Comparison of ENCODE assay signal across 15 cellular contexts in the genomic region with DNA sequence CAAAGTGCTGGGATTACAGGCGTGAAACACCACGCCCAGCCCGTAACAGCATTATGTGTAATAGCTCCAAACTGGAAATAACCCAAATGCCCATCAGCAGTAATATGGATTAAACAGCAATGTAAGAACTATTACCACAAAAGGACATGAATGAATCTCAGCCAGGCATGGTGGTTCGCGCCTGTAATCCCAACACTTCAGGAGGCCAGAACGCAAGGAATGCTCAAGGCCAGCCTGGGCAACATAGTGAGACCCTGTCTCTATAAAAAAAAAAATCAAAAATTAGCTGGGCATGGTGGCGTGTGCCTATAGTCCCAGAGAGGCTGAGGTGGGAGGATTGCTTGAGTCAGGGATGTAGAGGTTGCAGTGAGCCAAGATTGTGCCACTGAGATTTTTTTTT. TPM values are rescaled to one million over a fixed set of nuclear protein-coding genes. Genes with fewer than 3 reads are reported as not detected.
A peak's percentile ranks its signal among the peaks of the same experiment; 100 is the strongest.
DNase-seq lines count a peak whose midpoint lies in the region; ATAC-seq, FAIRE-seq and TF ChIP-seq lines count a peak whose summit lies in the region.
"Had no signal": no experiment of that assay in that cellular context is flagged by ENCODE, and none has a peak within 500 bp of the region (broad histone marks: within the 10 kb centered on the region; RNA-seq: fewer than 3 reads in every experiment).

No MANE protein-coding gene starts in this region.

- FAIRE-seq in HepG2 (lab: Jason Lieb, UNC): no peak
- FAIRE-seq: A549 had no signal

- DNase-seq in HepG2 (ENCODE audit: low spot score) (no peak), right lobe of liver (no peak), OCI-LY7 (ENCODE audit: low spot score) (no peak), thyroid gland (no peak), osteocyte (ENCODE audit: extremely low spot score, unreplicated experiment) (no peak), NCI-H187 (lab: John Stamatoyannopoulos, UW) (no peak), Right ventricle myocardium superior (no peak)

- no peak for ATAC-seq in HepG2
- ATAC-seq in right lobe of liver: no peak
- no peak for ATAC-seq in Right ventricle myocardium superior (ENCODE audit: poor library complexity)

- H3K27ac Mint-ChIP-seq in dendritic cell treated with granulocyte-macrophage colony-stimulating factor and Interleukin-4, amounts not matched to agents 40 ng/mL and 50 ng/mL, for 4 days: peak overlapping the region; percentile 84
- no peak overlapping the region for H3K27ac Mint-ChIP-seq in osteocyte (ENCODE audit: unreplicated experiment)
- H3K27ac Mint-ChIP-seq: CD8-positive, alpha-beta T cell had no signal

- peak overlapping the region; percentile 74; the same call in 1 of the 2 replicates for H3K4me2 ChIP-seq in HepG2 (ENCODE audit: low read depth, low read length)
- H3K4me2 ChIP-seq in OCI-LY7 (ENCODE audit: low read length): no peak overlapping the region

- H3K79me2 ChIP-seq in HepG2 (ENCODE audit: insufficient read depth, low read length): peaks cover 19% of the 10 kb centered on the region
- H3K79me2 ChIP-seq in OCI-LY7 (ENCODE audit: insufficient read depth, low read depth, low read length): peaks cover 19% of the 10 kb centered on the region

- H3K36me3 ChIP-seq in HepG2 (replicated peaks in 1 of 2; ENCODE audit: control insufficient read depth in 1 of 2, insufficient read depth in 2 of 2, low read length in 2 of 2) (no peaks in the 10 kb centered on the region), right lobe of liver (no peaks in the 10 kb centered on the region), OCI-LY7 (ENCODE audit: insufficient read depth, low read length) (0 out of 2 replicates have a peak, but pooled peaks cover 2% of the 10 kb centered on the region), thyroid gland (no peaks in the 10 kb centered on the region)
- H3K36me3 ChIP-seq: SJCRH30 had no signal

- BruUV-seq in HepG2 (replicated peaks; lab: Mats Ljungman, UMichigan) (no TSS peak), OCI-LY7 (replicated peaks; lab: Mats Ljungman, UMichigan) (no TSS peak)

- intact Hi-C loops in HepG2 (cut with micrococcal nuclease; ENCODE audit: unreplicated experiment) (loop anchor here (1.0 kb wide), 2 partner anchors 15 to 55 kb away; no protein-coding TSS in a partner anchor), right lobe of liver (cut with DNase I) (no loop called here), OCI-LY7 (cut with micrococcal nuclease; ENCODE audit: unreplicated experiment) (no loop called here), thyroid gland (cut with DNase I) (no loop called here), Right ventricle myocardium superior (cut with DNase I) (no loop called here)
- intact Hi-C loops in dendritic cell treated with granulocyte-macrophage colony-stimulating factor and Interleukin-4, amounts not matched to agents 40 ng/mL and 50 ng/mL, for 4 days (cut with micrococcal nuclease): loop anchor here (5.0 kb wide), 1 partner anchor 53 kb away; no protein-coding TSS in a partner anchor

- H3K4me3 ChIP-seq in HepG2 (replicated peaks in 1 of 3; ENCODE audit: insufficient read depth in 1 of 3, low read depth in 2 of 3, low read length in 3 of 3) (0 out of 6 replicates have a peak overlapping the region, but pooled peaks of 1 of the 3 experiments have one; percentile 41), right lobe of liver (no peak overlapping the region), OCI-LY7 (ENCODE audit: low read depth, low read length, poor library complexity, severe bottlenecking) (no peak overlapping the region), thyroid gland (replicated peaks in 1 of 3) (no peak overlapping the region)
- H3K4me3 ChIP-seq: A549, BLaER1 had no signal

- peaks cover 3% of the 10 kb centered on the region for H3K27me3 Mint-ChIP-seq in dendritic cell treated with granulocyte-macrophage colony-stimulating factor and Interleukin-4, amounts not matched to agents 40 ng/mL and 50 ng/mL, for 4 days
- no peaks in the 10 kb centered on the region for H3K27me3 Mint-ChIP-seq in osteocyte (ENCODE audit: unreplicated experiment)

- in situ Hi-C loops in HepG2 (cut with HindIII; ENCODE audit: extremely low pct_ligation_motif_present, low pct_unique_long_range_greater_than_20kb): no loop called here

- H3K27me3 ChIP-seq in HepG2 (ENCODE audit: control insufficient read depth in 1 of 2, insufficient read depth in 2 of 2, low read length in 2 of 2): no peaks in the 10 kb centered on the region; a peak in 1 of 5 replicates
- H3K27me3 ChIP-seq in right lobe of liver: no peaks in the 10 kb centered on the region
- H3K27me3 ChIP-seq in thyroid gland: no peaks in the 10 kb centered on the region
- H3K27me3 ChIP-seq: BLaER1, SJCRH30 had no signal

- H3K9ac ChIP-seq in HepG2 (ENCODE audit: insufficient read depth, low read depth, low read length): no peak overlapping the region
- H3K9ac ChIP-seq: BLaER1 had no signal

- 61% methylated on average over 7 of the region's 7 CpGs for WGBS in HepG2 (ENCODE audit: low lambda C conversion rate)
- WGBS in right lobe of liver (ENCODE audit: insufficient coverage, low coverage, low lambda C conversion rate, missing lambda C conversion rate): 74% methylated on average over 7 of the region's 7 CpGs
- WGBS in thyroid gland, 2 donors: 84 to 92% methylated on average over 7 of the region's 7 CpGs

- H2AFZ ChIP-seq in HepG2 (ENCODE audit: low read length) (no peak overlapping the region), OCI-LY7 (ENCODE audit: low read length) (peak overlapping the region; percentile 96; the same call in 1 of the 2 replicates)

- H3K36me3 Mint-ChIP-seq in dendritic cell treated with granulocyte-macrophage colony-stimulating factor and Interleukin-4, amounts not matched to agents 40 ng/mL and 50 ng/mL, for 4 days (ENCODE audit: low read depth): peaks cover 9% of the 10 kb centered on the region
- no peaks in the 10 kb centered on the region for H3K36me3 Mint-ChIP-seq in osteocyte (ENCODE audit: unreplicated experiment)

- TF ChIP-seq CTCF in HepG2 (CRISPR knock-in tag; IDR thresholded peaks at IDR 0.05) (no peak), right lobe of liver (IDR thresholded peaks at IDR 0.05) (no peak), OCI-LY7 (conservative IDR thresholded peaks at IDR 0.05; ENCODE audit: low read length) (no peak), thyroid gland (IDR thresholded peaks at IDR 0.05) (no peak), osteocyte (IDR thresholded peaks at IDR 0.05) (no peak)

- no peaks in the 10 kb centered on the region for H3K9me2 ChIP-seq in OCI-LY7 (ENCODE audit: insufficient read depth, low read length)

- TF ChIP-seq RAD21 in HepG2 (CRISPR knock-in tag; IDR thresholded peaks at IDR 0.05): no peak

- no peak overlapping the region for H3K4me3 Mint-ChIP-seq in dendritic cell treated with granulocyte-macrophage colony-stimulating factor and Interleukin-4, amounts not matched to agents 40 ng/mL and 50 ng/mL, for 4 days
- H3K4me3 Mint-ChIP-seq in osteocyte (ENCODE audit: unreplicated experiment): no peak overlapping the region
- H3K4me3 Mint-ChIP-seq: CD8-positive, alpha-beta T cell had no signal

- H3K9me3 ChIP-seq in HepG2 (ENCODE audit: low read length): no peaks in the 10 kb centered on the region
- H3K9me3 ChIP-seq in right lobe of liver: no peaks in the 10 kb centered on the region
- H3K9me3 ChIP-seq in OCI-LY7 (ENCODE audit: low read length): no peaks in the 10 kb centered on the region
- no peaks in the 10 kb centered on the region for H3K9me3 ChIP-seq in thyroid gland
- H3K9me3 ChIP-seq: A549, BLaER1, SJCRH30 had no signal

- H3K4me1 Mint-ChIP-seq in dendritic cell treated with granulocyte-macrophage colony-stimulating factor and Interleukin-4, amounts not matched to agents 40 ng/mL and 50 ng/mL, for 4 days (ENCODE audit: low read depth): peaks cover 26% of the 10 kb centered on the region
- H3K4me1 Mint-ChIP-seq in osteocyte (ENCODE audit: unreplicated experiment): peaks cover 24% of the 10 kb centered on the region

- H3K4me1 ChIP-seq in HepG2 (ENCODE audit: insufficient read depth, low read length) (peaks cover 25% of the 10 kb centered on the region), right lobe of liver (peaks cover 0 to 13% (median 3%) of the 10 kb centered on the region in 4 donors), OCI-LY7 (ENCODE audit: insufficient read depth, low read length, poor library complexity, severe bottlenecking) (peaks cover 18% of the 10 kb centered on the region), thyroid gland (peaks cover 14 to 15% of the 10 kb centered on the region in 2 donors)
- H3K4me1 ChIP-seq: SJCRH30 had no signal

- POLR2A ChIA-PET in HepG2 (lab: Yijun Ruan, JAX) (interaction anchor here (0.6 to 7.3 kb wide), 8 partner anchors 10 to 170 kb away, joined by 3 to 87 read pairs (median 4); partner anchors contain the start of genes CDC42EP2 and POLA2), OCI-LY7 (lab: Charles Lee) (interaction anchor here (0.7 to 1.3 kb wide), 2 partner anchors 11 to 92 kb away, joined by 3 read pairs; no protein-coding TSS in a partner anchor)

- no peak for TF ChIP-seq POLR2A in HepG2 (IDR thresholded peaks at IDR 0.05; ENCODE audit: insufficient read depth in 1 of 2, low read depth in 2 of 2, low read length in 2 of 2)
- TF ChIP-seq POLR2A in right lobe of liver (IDR thresholded peaks at IDR 0.05): no peak
- no peak for TF ChIP-seq POLR2A in thyroid gland (IDR thresholded peaks at IDR 0.05)

- no peaks in the 10 kb centered on the region for H3K9me3 Mint-ChIP-seq in dendritic cell treated with granulocyte-macrophage colony-stimulating factor and Interleukin-4, amounts not matched to agents 40 ng/mL and 50 ng/mL, for 4 days
- H3K9me3 Mint-ChIP-seq in osteocyte (ENCODE audit: unreplicated experiment): no peaks in the 10 kb centered on the region
- H3K9me3 Mint-ChIP-seq: CD8-positive, alpha-beta T cell had no signal

- TF ChIP-seq EP300 in HepG2 (IDR thresholded peaks at IDR 0.05; ENCODE audit: low read depth in 2 of 2, low read length in 2 of 2): no peak
- TF ChIP-seq EP300 in HepG2 (CRISPR knock-in tag; IDR thresholded peaks at IDR 0.05; ENCODE audit: borderline replicate concordance): no peak

- no peaks in the 10 kb centered on the region for H4K20me1 ChIP-seq in HepG2 (ENCODE audit: insufficient read depth, low read length)
- H4K20me1 ChIP-seq in OCI-LY7 (ENCODE audit: insufficient read depth, low read length): peaks cover 13% of the 10 kb centered on the region; the same call in 1 of the 2 replicates

- CTCF ChIA-PET in HepG2 (lab: Yijun Ruan, JAX; ENCODE audit: low intra/inter-chr PET ratio, low total read pairs): interaction anchor here (1.0 to 2.6 kb wide), 3 partner anchors 14 to 56 kb away, joined by 3 to 53 read pairs (median 10); partner anchors contain the start of gene CDC42EP2
- CTCF ChIA-PET in OCI-LY7 (lab: Charles Lee; ENCODE audit: unreplicated experiment): interaction anchor here (1.4 kb wide), 1 partner anchor 14 kb away, joined by 4 read pairs; no protein-coding TSS in a partner anchor

- H3K27ac ChIP-seq in HepG2 (ENCODE audit: extremely low read length, insufficient read depth, low read length) (no peak overlapping the region), right lobe of liver (no peak overlapping the region), OCI-LY7 (ENCODE audit: low read depth, low read length, poor library complexity, severe bottlenecking) (no peak overlapping the region), thyroid gland (no peak overlapping the region)
- H3K27ac ChIP-seq: BLaER1, HL-60, PC-9, SJCRH30 had no signal

RNA-seq across cellular contexts. Expression of gene DPF2, which starts 3.1 kb away (rescaled TPM):
- total RNA-seq in HepG2 (2016; rRNA removed; fragmentation: Illumina TruSeq; extraction: Trizol): 30.4 and 31.0 TPM in 2 replicates
- total RNA-seq in HepG2 (2016; cell fraction: cytosol; rRNA removed; fragmentation: Illumina TruSeq; extraction: Trizol; ENCODE audit: low read depth): 6.9 and 8.6 TPM in 2 replicates
- 30.2 and 32.5 TPM in 2 replicates for total RNA-seq in HepG2 (2016; cell fraction: insoluble cytoplasmic fraction; rRNA removed; fragmentation: Illumina TruSeq; extraction: Trizol)
- 14.1 and 16.7 TPM in 2 replicates for total RNA-seq in HepG2 (2016; cell fraction: membrane; rRNA removed; fragmentation: Illumina TruSeq; extraction: Trizol)
- total RNA-seq in HepG2 (2016; cell fraction: nucleus; rRNA removed; fragmentation: Illumina TruSeq; extraction: Trizol): 22.1 and 26.8 TPM in 2 replicates
- polyA plus RNA-seq in HepG2 (2011; rRNA removed): 20.4 and 21.0 TPM in 2 replicates
- polyA plus RNA-seq in HepG2 (2011; cell fraction: cytosol; rRNA removed): 18.8 and 20.8 TPM in 2 replicates
- polyA plus RNA-seq in HepG2 (2011; cell fraction: nucleus; rRNA removed): 70.3 and 70.7 TPM in 2 replicates
- polyA plus RNA-seq in HepG2 (2012): 24.2 and 26.4 TPM in 2 replicates
- 3.8 and 3.9 TPM in 2 replicates for polyA plus RNA-seq in HepG2 (2016; cell fraction: cytosol; fragmentation: Illumina TruSeq; extraction: Trizol; ENCODE audit: low read depth)
- polyA plus RNA-seq in HepG2 (2016; cell fraction: insoluble cytoplasmic fraction; fragmentation: Illumina TruSeq; extraction: Trizol; ENCODE audit: low read depth): 40.7 and 49.0 TPM in 2 replicates
- polyA plus RNA-seq in HepG2 (2016; cell fraction: membrane; fragmentation: Illumina TruSeq; extraction: Trizol; ENCODE audit: low read depth): 9.5 and 10.0 TPM in 2 replicates
- 56.7 and 57.4 TPM in 2 replicates for polyA plus RNA-seq in HepG2 (2016; cell fraction: nucleus; fragmentation: Illumina TruSeq; extraction: Trizol; ENCODE audit: insufficient read depth, low read depth)
- polyA minus RNA-seq in HepG2 (2011; rRNA and poly(A)+ RNA removed; ENCODE audit: low replicate concordance): 48.9 and 49.9 TPM in 2 replicates
- 18.2 and 18.4 TPM in 2 replicates for polyA minus RNA-seq in HepG2 (2011; cell fraction: cytosol; rRNA and poly(A)+ RNA removed)
- 31.2 and 43.3 TPM in 2 replicates for polyA minus RNA-seq in HepG2 (2011; cell fraction: nucleus; rRNA and poly(A)+ RNA removed)
- 10 to 100 TPM; 11.1 to 21.7 (median 19.4) TPM for total RNA-seq in right lobe of liver
- 38.5 and 39.9 TPM in 2 replicates for total RNA-seq in OCI-LY7 (2014; rRNA removed; shearing (Covaris generic))
- total RNA-seq in OCI-LY7 (2022): 62.2 and 64.2 TPM in 2 replicates
- total RNA-seq in thyroid gland: 10 to 100 TPM; 45.0 to 52.7 (median 48.0) TPM
- total RNA-seq in osteocyte: 57.7 and 74.9 TPM in 2 replicates
- 49.3 TPM for total RNA-seq in Right ventricle myocardium superior

RNA-seq across cellular contexts. Expression of gene CDC42EP2, which starts 15.9 kb away (rescaled TPM):
- total RNA-seq in HepG2 (2016; rRNA removed; fragmentation: Illumina TruSeq; extraction: Trizol) (2.5 and 7.1 TPM in 2 replicates), right lobe of liver (1 to 10 TPM in 4 of 6 experiments, under 1 TPM in 2; 0.55 to 3.4 (median 2.3) TPM), OCI-LY7 (2022) (1.7 and 3.9 TPM in 2 replicates), thyroid gland (10 to 100 TPM; 20.6 to 35.7 (median 25.2) TPM), osteocyte (20.7 and 23.1 TPM in 2 replicates), Right ventricle myocardium superior (14.0 TPM)
- 5.9 and 6.4 TPM in 2 replicates for total RNA-seq in HepG2 (2016; cell fraction: cytosol; rRNA removed; fragmentation: Illumina TruSeq; extraction: Trizol; ENCODE audit: low read depth)
- total RNA-seq in HepG2 (2016; cell fraction: insoluble cytoplasmic fraction; rRNA removed; fragmentation: Illumina TruSeq; extraction: Trizol): 4.5 and 5.9 TPM in 2 replicates
- total RNA-seq in HepG2 (2016; cell fraction: membrane; rRNA removed; fragmentation: Illumina TruSeq; extraction: Trizol): 10.1 and 10.2 TPM in 2 replicates
- total RNA-seq in HepG2 (2016; cell fraction: nucleus; rRNA removed; fragmentation: Illumina TruSeq; extraction: Trizol): 4.2 and 5.2 TPM in 2 replicates
- 2.3 and 4.2 TPM in 2 replicates for polyA plus RNA-seq in HepG2 (2011; rRNA removed)
- polyA plus RNA-seq in HepG2 (2011; cell fraction: cytosol; rRNA removed): 1.4 and 1.9 TPM in 2 replicates
- 8.3 and 9.7 TPM in 2 replicates for polyA plus RNA-seq in HepG2 (2011; cell fraction: nucleus; rRNA removed)
- 3.4 and 7.2 TPM in 2 replicates for polyA plus RNA-seq in HepG2 (2012)
- polyA plus RNA-seq in HepG2 (2016; cell fraction: cytosol; fragmentation: Illumina TruSeq; extraction: Trizol; ENCODE audit: low read depth): 2.1 and 2.6 TPM in 2 replicates
- polyA plus RNA-seq in HepG2 (2016; cell fraction: insoluble cytoplasmic fraction; fragmentation: Illumina TruSeq; extraction: Trizol; ENCODE audit: low read depth): 3.3 and 4.5 TPM in 2 replicates
- 4.0 TPM in 2 replicates for polyA plus RNA-seq in HepG2 (2016; cell fraction: membrane; fragmentation: Illumina TruSeq; extraction: Trizol; ENCODE audit: low read depth)
- 5.6 and 6.7 TPM in 2 replicates for polyA plus RNA-seq in HepG2 (2016; cell fraction: nucleus; fragmentation: Illumina TruSeq; extraction: Trizol; ENCODE audit: insufficient read depth, low read depth)
- polyA minus RNA-seq in HepG2 (2011; rRNA and poly(A)+ RNA removed; ENCODE audit: low replicate concordance): 29.3 and 50.7 TPM in 2 replicates
- 3.2 and 5.1 TPM in 2 replicates for polyA minus RNA-seq in HepG2 (2011; cell fraction: cytosol; rRNA and poly(A)+ RNA removed)
- 15.8 and 18.4 TPM in 2 replicates for polyA minus RNA-seq in HepG2 (2011; cell fraction: nucleus; rRNA and poly(A)+ RNA removed)
- not detected in 2 replicates for total RNA-seq in OCI-LY7 (2014; rRNA removed; shearing (Covaris generic))

RNA-seq across cellular contexts. Expression of gene TIGD3, which starts 24.0 kb away (rescaled TPM):
- total RNA-seq in HepG2 (2016; rRNA removed; fragmentation: Illumina TruSeq; extraction: Trizol) (4.0 and 4.9 TPM in 2 replicates), right lobe of liver (under 1 TPM in 3 of 6 experiments, not detected in 3; 0.10 to 0.28 (median 0.20) TPM), OCI-LY7 (2022) (2.0 TPM in 2 replicates), thyroid gland (under 1 TPM in 1 of 4 donors, not detected in 3; 0.34 TPM), osteocyte (0.16 and 0.24 TPM in 2 replicates), Right ventricle myocardium superior (1.0 TPM)
- 1.8 TPM in 2 replicates for total RNA-seq in HepG2 (2016; cell fraction: cytosol; rRNA removed; fragmentation: Illumina TruSeq; extraction: Trizol; ENCODE audit: low read depth)
- total RNA-seq in HepG2 (2016; cell fraction: insoluble cytoplasmic fraction; rRNA removed; fragmentation: Illumina TruSeq; extraction: Trizol): 2.9 and 5.0 TPM in 2 replicates
- 4.8 and 6.2 TPM in 2 replicates for total RNA-seq in HepG2 (2016; cell fraction: membrane; rRNA removed; fragmentation: Illumina TruSeq; extraction: Trizol)
- 3.5 and 3.9 TPM in 2 replicates for total RNA-seq in HepG2 (2016; cell fraction: nucleus; rRNA removed; fragmentation: Illumina TruSeq; extraction: Trizol)
- 0.49 and 1.0 TPM in 2 replicates for polyA plus RNA-seq in HepG2 (2011; rRNA removed)
- polyA plus RNA-seq in HepG2 (2011; cell fraction: cytosol; rRNA removed): 0.56 and 0.79 TPM in 2 replicates
- 1.9 and 2.2 TPM in 2 replicates for polyA plus RNA-seq in HepG2 (2011; cell fraction: nucleus; rRNA removed)
- 0.59 and 0.70 TPM in 2 replicates for polyA plus RNA-seq in HepG2 (2012)
- polyA plus RNA-seq in HepG2 (2016; cell fraction: cytosol; fragmentation: Illumina TruSeq; extraction: Trizol; ENCODE audit: low read depth): 1.0 and 1.4 TPM in 2 replicates
- polyA plus RNA-seq in HepG2 (2016; cell fraction: insoluble cytoplasmic fraction; fragmentation: Illumina TruSeq; extraction: Trizol; ENCODE audit: low read depth): 2.7 and 3.5 TPM in 2 replicates
- polyA plus RNA-seq in HepG2 (2016; cell fraction: membrane; fragmentation: Illumina TruSeq; extraction: Trizol; ENCODE audit: low read depth): 2.7 and 3.4 TPM in 2 replicates
- 6.7 TPM in 2 replicates for polyA plus RNA-seq in HepG2 (2016; cell fraction: nucleus; fragmentation: Illumina TruSeq; extraction: Trizol; ENCODE audit: insufficient read depth, low read depth)
- 1.2 and 1.3 TPM in 2 replicates for polyA minus RNA-seq in HepG2 (2011; rRNA and poly(A)+ RNA removed; ENCODE audit: low replicate concordance)
- polyA minus RNA-seq in HepG2 (2011; cell fraction: cytosol; rRNA and poly(A)+ RNA removed): 0.59 and 0.79 TPM in 2 replicates
- 1.1 and 1.5 TPM in 2 replicates for polyA minus RNA-seq in HepG2 (2011; cell fraction: nucleus; rRNA and poly(A)+ RNA removed)
- total RNA-seq in OCI-LY7 (2014; rRNA removed; shearing (Covaris generic)): 2.2 and 2.7 TPM in 2 replicates
- total RNA-seq: IMR-90 had no signal

RNA-seq across cellular contexts. Expression of gene SLC25A45, which starts 51.9 kb away (rescaled TPM):
- 2.1 and 3.4 TPM in 2 replicates for total RNA-seq in HepG2 (2016; rRNA removed; fragmentation: Illumina TruSeq; extraction: Trizol)
- total RNA-seq in HepG2 (2016; cell fraction: cytosol; rRNA removed; fragmentation: Illumina TruSeq; extraction: Trizol; ENCODE audit: low read depth): 0.79 and 1.0 TPM in 2 replicates
- 1.9 TPM in 2 replicates for total RNA-seq in HepG2 (2016; cell fraction: insoluble cytoplasmic fraction; rRNA removed; fragmentation: Illumina TruSeq; extraction: Trizol)
- total RNA-seq in HepG2 (2016; cell fraction: membrane; rRNA removed; fragmentation: Illumina TruSeq; extraction: Trizol): 1.5 and 2.2 TPM in 2 replicates
- total RNA-seq in HepG2 (2016; cell fraction: nucleus; rRNA removed; fragmentation: Illumina TruSeq; extraction: Trizol): 1.3 and 3.5 TPM in 2 replicates
- polyA plus RNA-seq in HepG2 (2011; rRNA removed): 1.2 and 1.9 TPM in 2 replicates
- 0.95 and 0.99 TPM in 2 replicates for polyA plus RNA-seq in HepG2 (2011; cell fraction: cytosol; rRNA removed)
- 5.9 and 6.0 TPM in 2 replicates for polyA plus RNA-seq in HepG2 (2011; cell fraction: nucleus; rRNA removed)
- polyA plus RNA-seq in HepG2 (2012): 2.0 and 4.1 TPM in 2 replicates
- 0.45 and 0.70 TPM in 2 replicates for polyA plus RNA-seq in HepG2 (2016; cell fraction: cytosol; fragmentation: Illumina TruSeq; extraction: Trizol; ENCODE audit: low read depth)
- polyA plus RNA-seq in HepG2 (2016; cell fraction: insoluble cytoplasmic fraction; fragmentation: Illumina TruSeq; extraction: Trizol; ENCODE audit: low read depth): 1.3 and 1.6 TPM in 2 replicates
- 1.4 and 1.5 TPM in 2 replicates for polyA plus RNA-seq in HepG2 (2016; cell fraction: membrane; fragmentation: Illumina TruSeq; extraction: Trizol; ENCODE audit: low read depth)
- polyA plus RNA-seq in HepG2 (2016; cell fraction: nucleus; fragmentation: Illumina TruSeq; extraction: Trizol; ENCODE audit: insufficient read depth, low read depth): 5.6 and 8.8 TPM in 2 replicates
- polyA minus RNA-seq in HepG2 (2011; rRNA and poly(A)+ RNA removed; ENCODE audit: low replicate concordance): 1.9 and 7.2 TPM in 2 replicates
- polyA minus RNA-seq in HepG2 (2011; cell fraction: cytosol; rRNA and poly(A)+ RNA removed): 1.4 and 2.5 TPM in 2 replicates
- polyA minus RNA-seq in HepG2 (2011; cell fraction: nucleus; rRNA and poly(A)+ RNA removed): 1.4 and 2.4 TPM in 2 replicates
- total RNA-seq in right lobe of liver: 10 to 100 TPM in 4 of 6 experiments, 1 to 10 TPM in 2; 7.5 to 17.5 (median 12.1) TPM
- 5.9 and 7.0 TPM in 2 replicates for total RNA-seq in OCI-LY7 (2014; rRNA removed; shearing (Covaris generic))
- total RNA-seq in OCI-LY7 (2022): 20.7 and 24.0 TPM in 2 replicates
- total RNA-seq in thyroid gland: 10 to 100 TPM; 13.0 to 28.0 (median 20.9) TPM
- total RNA-seq in osteocyte: 9.9 and 10.8 TPM in 2 replicates
- 5.3 TPM for total RNA-seq in Right ventricle myocardium superior

RNA-seq across cellular contexts. Expression of gene FRMD8, which starts 55.9 kb away (rescaled TPM):
- total RNA-seq in HepG2 (2016; rRNA removed; fragmentation: Illumina TruSeq; extraction: Trizol) (18.0 and 20.6 TPM in 2 replicates), right lobe of liver (10 to 100 TPM in 4 of 6 experiments, 1 to 10 TPM in 2; 7.7 to 17.1 (median 14.3) TPM), OCI-LY7 (2022) (31.5 and 37.6 TPM in 2 replicates), thyroid gland (10 to 100 TPM; 22.5 to 44.9 (median 31.0) TPM), osteocyte (62.8 and 65.8 TPM in 2 replicates), Right ventricle myocardium superior (8.6 TPM)
- total RNA-seq in HepG2 (2016; cell fraction: cytosol; rRNA removed; fragmentation: Illumina TruSeq; extraction: Trizol; ENCODE audit: low read depth): 2.2 and 2.9 TPM in 2 replicates
- total RNA-seq in HepG2 (2016; cell fraction: insoluble cytoplasmic fraction; rRNA removed; fragmentation: Illumina TruSeq; extraction: Trizol): 17.5 and 22.6 TPM in 2 replicates
- 5.3 and 6.3 TPM in 2 replicates for total RNA-seq in HepG2 (2016; cell fraction: membrane; rRNA removed; fragmentation: Illumina TruSeq; extraction: Trizol)
- total RNA-seq in HepG2 (2016; cell fraction: nucleus; rRNA removed; fragmentation: Illumina TruSeq; extraction: Trizol): 12.4 and 14.6 TPM in 2 replicates
- polyA plus RNA-seq in HepG2 (2011; rRNA removed): 5.8 and 9.4 TPM in 2 replicates
- polyA plus RNA-seq in HepG2 (2011; cell fraction: cytosol; rRNA removed): 5.9 and 6.7 TPM in 2 replicates
- polyA plus RNA-seq in HepG2 (2011; cell fraction: nucleus; rRNA removed): 26.7 and 32.6 TPM in 2 replicates
- polyA plus RNA-seq in HepG2 (2012): 3.5 and 5.2 TPM in 2 replicates
- 2.5 and 2.6 TPM in 2 replicates for polyA plus RNA-seq in HepG2 (2016; cell fraction: cytosol; fragmentation: Illumina TruSeq; extraction: Trizol; ENCODE audit: low read depth)
- 13.5 and 17.1 TPM in 2 replicates for polyA plus RNA-seq in HepG2 (2016; cell fraction: insoluble cytoplasmic fraction; fragmentation: Illumina TruSeq; extraction: Trizol; ENCODE audit: low read depth)
- 2.8 and 3.8 TPM in 2 replicates for polyA plus RNA-seq in HepG2 (2016; cell fraction: membrane; fragmentation: Illumina TruSeq; extraction: Trizol; ENCODE audit: low read depth)
- 21.4 and 24.7 TPM in 2 replicates for polyA plus RNA-seq in HepG2 (2016; cell fraction: nucleus; fragmentation: Illumina TruSeq; extraction: Trizol; ENCODE audit: insufficient read depth, low read depth)
- 22.3 and 24.3 TPM in 2 replicates for polyA minus RNA-seq in HepG2 (2011; rRNA and poly(A)+ RNA removed; ENCODE audit: low replicate concordance)
- 5.4 and 6.2 TPM in 2 replicates for polyA minus RNA-seq in HepG2 (2011; cell fraction: cytosol; rRNA and poly(A)+ RNA removed)
- 6.2 and 11.8 TPM in 2 replicates for polyA minus RNA-seq in HepG2 (2011; cell fraction: nucleus; rRNA and poly(A)+ RNA removed)
- 36.7 and 55.8 TPM in 2 replicates for total RNA-seq in OCI-LY7 (2014; rRNA removed; shearing (Covaris generic))

Comparison
In these comparisons a context has a peak if more than half of its experiments do, and no peak if none do; other contexts are left out.
1. intact Hi-C loops: an anchor here in HepG2 (1.0 kb wide) and dendritic cell treated with granulocyte-macrophage colony-stimulating factor and Interleukin-4, amounts not matched to agents 40 ng/mL and 50 ng/mL, for 4 days (5.0 kb wide); none called in right lobe of liver, OCI-LY7, thyroid gland and Right ventricle myocardium superior.